Comparison of ENCODE assay signal across 23 cellular contexts in the genomic region with DNA sequence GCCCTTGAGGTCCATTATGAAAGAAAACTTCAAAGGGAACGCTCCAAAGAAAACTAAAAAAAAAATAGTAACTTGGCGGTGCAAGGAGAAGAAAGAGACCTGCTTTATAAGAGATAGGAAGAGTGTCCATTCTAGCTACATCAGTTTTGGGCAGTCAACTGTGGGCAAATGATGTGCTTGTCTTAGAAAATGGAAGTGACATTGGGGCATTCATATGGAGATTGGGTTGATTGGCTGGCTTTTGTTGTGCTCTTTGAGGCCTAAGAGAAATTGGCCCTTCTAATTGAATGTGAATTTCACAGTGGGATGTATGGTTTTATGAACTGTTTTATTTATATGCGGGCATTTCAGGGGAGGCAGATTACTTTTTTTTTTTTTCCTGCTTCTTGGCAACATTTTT.
"Had no signal": no experiment of that assay in that cellular context is flagged by ENCODE, and none has a peak within 500 bp of the region (broad histone marks: within the 10 kb centered on the region; RNA-seq: fewer than 3 reads in every experiment).

No MANE protein-coding gene starts in this region.

- H3K4me3 ChIP-seq: cardiac muscle cell, hepatocyte, right lobe of liver, transverse colon, vagina had no signal

- H3K9me3 ChIP-seq: right lobe of liver, transverse colon, vagina had no signal

- H3K27me3 ChIP-seq: cardiac muscle cell, hepatocyte, right lobe of liver, transverse colon, vagina had no signal

- H3K36me3 ChIP-seq: cardiac muscle cell, right lobe of liver, transverse colon, vagina had no signal

- DNase-seq: activated CD4-positive, alpha-beta T cell treated with anti-CD3 and anti-CD28 coated beads for 48 hours; activated CD4-positive, CD25-positive, alpha-beta regulatory T cell; activated CD8-positive, alpha-beta T cell treated with anti-CD3 and anti-CD28 coated beads for 36 hours; activated naive CD4-positive, alpha-beta T cell; activated naive CD8-positive, alpha-beta T cell treated with anti-CD3 and anti-CD28 coated beads for 36 hours; activated T-cell treated with anti-CD3 and anti-CD28 coated beads, Interleukin-2, amount 50 U/mL, for 1 hour; amniotic stem cell; dermis blood vessel endothelial cell; effector memory CD4-positive, alpha-beta T cell; immature natural killer cell; kidney glomerular epithelial cell; left ventricle myocardium superior; naive thymus-derived CD4-positive, alpha-beta T cell; right lobe of liver; small intestine; stimulated activated CD4-positive, alpha-beta T cell treated with anti-CD3 and anti-CD28 coated beads, Interleukin-15, amount 100 ng/mL, for 24 hours; stimulated activated CD4-positive, alpha-beta T cell treated with anti-CD3 and anti-CD28 coated beads, Interleukin-2, amount 100 ng/mL, for 48 hours; T-helper 9 cell; transverse colon had no signal

- ATAC-seq: activated CD8-positive, alpha-beta T cell treated with anti-CD3 and anti-CD28 coated beads for 36 hours; activated T-helper 17 cell treated with anti-CD3 and anti-CD28 coated beads, Interleukin-2, amount 50 U/mL, for 72 hours; naive thymus-derived CD4-positive, alpha-beta T cell; right lobe of liver had no signal

- H3K4me1 ChIP-seq: right lobe of liver, transverse colon, vagina had no signal

- H3K27ac ChIP-seq: hepatocyte, right lobe of liver, transverse colon, vagina had no signal
